Comparison of ENCODE assay signal across 1 cellular context in the genomic region with DNA sequence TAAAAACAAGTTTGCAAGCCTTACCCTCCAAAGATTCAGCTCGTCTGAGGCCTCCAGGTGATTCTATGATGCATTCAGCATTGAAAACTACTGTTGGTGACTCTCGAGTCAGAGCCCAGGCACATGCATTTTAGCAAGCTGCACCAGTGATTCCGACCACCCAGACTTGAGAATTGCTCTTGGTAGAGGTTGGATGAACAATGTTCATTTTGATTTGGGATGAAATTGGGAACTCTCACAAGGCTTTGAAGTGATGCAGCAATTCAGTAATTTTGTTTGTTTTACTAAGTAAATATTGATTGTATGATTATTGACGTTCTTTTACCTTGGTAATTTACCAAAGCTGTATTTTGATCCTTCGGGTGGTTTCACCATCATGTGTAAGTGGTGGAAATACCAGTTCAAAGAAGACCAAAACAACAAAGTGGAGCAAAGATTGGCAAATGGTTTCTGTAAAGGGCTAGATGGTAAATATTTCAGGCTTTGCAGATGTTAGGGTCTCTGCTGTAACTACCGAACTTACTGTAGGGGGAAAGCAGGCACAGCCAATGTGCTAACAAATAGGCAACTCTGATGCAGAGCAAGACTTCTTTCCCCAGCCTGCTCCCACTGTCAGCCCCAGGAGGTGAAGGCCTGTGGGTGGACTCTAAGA.
TF ChIP-seq lines count a peak whose summit lies in the region.

No MANE protein-coding gene starts in this region.

TF ChIP-seq in HepG2, 621 proteins besides CTCF, POLR2A, EP300 and RAD21 (continued from another document):
- TF ChIP-seq KAT8 (CRISPR knock-in tag; IDR thresholded peaks at IDR 0.05), result peak; percentile 78; the same call in 1 of the 2 replicates
- TF ChIP-seq IRF2 (CRISPR knock-in tag; IDR thresholded peaks at IDR 0.05), result peak; percentile 72; the same call in 1 of the 2 replicates
- peak; percentile 52; the same call in 1 of the 2 replicates for TF ChIP-seq ERF (CRISPR knock-in tag; IDR thresholded peaks at IDR 0.05)
- TF ChIP-seq CEBPG (CRISPR knock-in tag; IDR thresholded peaks at IDR 0.05), result peak; percentile 91
- TF ChIP-seq, protein P1, sequence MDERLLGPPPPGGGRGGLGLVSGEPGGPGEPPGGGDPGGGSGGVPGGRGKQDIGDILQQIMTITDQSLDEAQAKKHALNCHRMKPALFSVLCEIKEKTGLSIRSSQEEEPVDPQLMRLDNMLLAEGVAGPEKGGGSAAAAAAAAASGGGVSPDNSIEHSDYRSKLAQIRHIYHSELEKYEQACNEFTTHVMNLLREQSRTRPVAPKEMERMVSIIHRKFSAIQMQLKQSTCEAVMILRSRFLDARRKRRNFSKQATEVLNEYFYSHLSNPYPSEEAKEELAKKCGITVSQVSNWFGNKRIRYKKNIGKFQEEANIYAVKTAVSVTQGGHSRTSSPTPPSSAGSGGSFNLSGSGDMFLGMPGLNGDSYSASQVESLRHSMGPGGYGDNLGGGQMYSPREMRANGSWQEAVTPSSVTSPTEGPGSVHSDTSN (CRISPR knock-in tag; IDR thresholded peaks at IDR 0.05), result no peak
- TF ChIP-seq MBD4 (IDR thresholded peaks at IDR 0.05; ENCODE audit: borderline replicate concordance, low read length), result peak; percentile 47; the same call in 1 of the 2 replicates
- TF ChIP-seq, protein P2, sequence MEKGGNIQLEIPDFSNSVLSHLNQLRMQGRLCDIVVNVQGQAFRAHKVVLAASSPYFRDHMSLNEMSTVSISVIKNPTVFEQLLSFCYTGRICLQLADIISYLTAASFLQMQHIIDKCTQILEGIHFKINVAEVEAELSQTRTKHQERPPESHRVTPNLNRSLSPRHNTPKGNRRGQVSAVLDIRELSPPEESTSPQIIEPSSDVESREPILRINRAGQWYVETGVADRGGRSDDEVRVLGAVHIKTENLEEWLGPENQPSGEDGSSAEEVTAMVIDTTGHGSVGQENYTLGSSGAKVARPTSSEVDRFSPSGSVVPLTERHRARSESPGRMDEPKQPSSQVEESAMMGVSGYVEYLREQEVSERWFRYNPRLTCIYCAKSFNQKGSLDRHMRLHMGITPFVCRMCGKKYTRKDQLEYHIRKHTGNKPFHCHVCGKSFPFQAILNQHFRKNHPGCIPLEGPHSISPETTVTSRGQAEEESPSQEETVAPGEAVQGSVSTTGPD (CRISPR knock-in tag; IDR thresholded peaks at IDR 0.05), result peak; percentile 100
- TF ChIP-seq JUNB (CRISPR knock-in tag; IDR thresholded peaks at IDR 0.05; ENCODE audit: borderline replicate concordance), result peak; percentile 80; the same call in 1 of the 2 replicates
- TF ChIP-seq ZNF883 (CRISPR knock-in tag; IDR thresholded peaks at IDR 0.05; ENCODE audit: not compliant biosample characterization), result no peak
- TF ChIP-seq CEBPB (IDR thresholded peaks at IDR 0.05; ENCODE audit: borderline replicate concordance, low read depth, low read length), result peak; percentile 84
- TF ChIP-seq ZNF773 (CRISPR knock-in tag; IDR thresholded peaks at IDR 0.05; ENCODE audit: borderline replicate concordance), result no peak
- 0 out of 2 replicates have a peak, but pooled peaks have one; percentile 26 for TF ChIP-seq ZNF564 (CRISPR knock-in tag; IDR thresholded peaks at IDR 0.05)
- peak; percentile 76; the same call in 1 of the 2 replicates for TF ChIP-seq KAT7 (CRISPR knock-in tag; IDR thresholded peaks at IDR 0.05; ENCODE audit: borderline replicate concordance)
- TF ChIP-seq RELA (CRISPR knock-in tag; IDR thresholded peaks at IDR 0.05), result no peak
